1 cellular context compared by ENCODE assay signal in the genomic region with DNA sequence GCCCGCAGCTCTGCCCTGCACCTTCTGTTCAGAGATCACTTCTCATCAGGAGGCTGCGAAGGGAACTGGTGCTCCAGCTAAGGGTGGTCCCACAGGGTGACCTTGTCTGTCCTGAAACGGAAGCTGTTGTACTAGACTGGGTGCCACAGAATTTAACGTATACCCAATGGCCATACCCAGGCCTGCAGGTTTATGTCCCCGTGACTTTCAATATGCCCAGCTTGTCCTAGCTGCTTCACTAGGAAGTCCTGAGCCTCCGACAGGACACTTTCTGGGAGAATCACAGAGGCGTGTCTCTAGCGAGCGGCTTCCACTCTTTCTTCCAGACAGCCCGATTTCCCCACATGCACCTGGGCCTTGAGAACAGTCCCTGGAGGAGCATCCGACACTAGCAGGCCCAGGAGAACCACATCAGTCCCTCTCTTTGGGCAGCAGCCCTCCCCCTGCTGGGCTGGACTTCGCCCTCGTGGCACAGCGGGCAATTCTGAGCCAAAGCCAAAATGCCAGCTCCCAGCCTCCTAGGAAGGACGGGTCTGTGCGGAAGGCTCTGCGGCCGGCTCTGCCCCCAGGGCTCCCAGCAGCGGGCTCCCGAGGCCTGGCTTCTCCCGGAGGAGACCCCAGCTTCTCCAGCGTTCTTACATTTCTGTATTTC.
TF ChIP-seq lines count a peak whose summit lies in the region.

No MANE protein-coding gene starts in this region.

TF ChIP-seq in IMR-90, 13 proteins besides CTCF, POLR2A, EP300 and RAD21:
- TF ChIP-seq CHD1 (IDR thresholded peaks at IDR 0.05; ENCODE audit: low read depth, low read length) (no peak), FOS (IDR thresholded peaks at IDR 0.05; ENCODE audit: low read depth, low read length) (no peak), MAFK (IDR thresholded peaks at IDR 0.05; ENCODE audit: low read depth, low read length) (no peak), RCOR1 (IDR thresholded peaks at IDR 0.05; ENCODE audit: insufficient replicate concordance, low read length) (no peak), MXI1 (IDR thresholded peaks at IDR 0.05; ENCODE audit: borderline replicate concordance, low read depth, low read length) (no peak)
